Comparison of ENCODE assay signal across 27 cellular contexts in the genomic region with DNA sequence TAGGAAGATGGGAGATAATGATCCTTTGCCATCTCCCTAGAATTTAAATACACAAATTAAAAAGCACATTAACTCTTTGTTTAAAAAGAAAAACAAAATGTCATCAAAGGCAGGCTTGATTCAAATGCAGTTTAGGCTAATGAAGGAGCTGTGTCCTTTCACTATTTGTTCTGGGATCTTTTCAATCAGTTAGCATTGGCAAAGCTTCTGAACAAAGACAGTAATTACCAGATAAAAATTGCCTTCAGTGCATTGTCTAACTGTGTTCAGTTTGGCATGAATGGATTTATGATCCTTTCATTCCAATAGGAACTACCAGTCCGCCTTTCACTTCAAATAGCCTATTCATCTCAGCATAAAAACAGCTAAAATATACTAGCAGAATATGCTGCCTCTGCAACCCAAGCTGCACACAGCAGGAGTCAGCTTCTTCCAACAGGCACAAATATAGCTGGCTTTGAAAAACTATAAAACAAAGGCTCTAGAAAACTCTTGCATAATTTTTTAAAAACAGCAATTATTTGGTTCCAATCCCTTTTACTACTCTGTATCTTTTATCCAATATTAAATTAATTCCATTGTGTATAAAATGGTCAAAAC. TPM values are rescaled to one million over a fixed set of nuclear protein-coding genes. Genes with fewer than 3 reads are reported as not detected.
DNase-seq lines count a peak whose midpoint lies in the region; ATAC-seq and TF ChIP-seq lines count a peak whose summit lies in the region.
"Had no signal": no experiment of that assay in that cellular context is flagged by ENCODE, and none has a peak within 500 bp of the region (broad histone marks: within the 10 kb centered on the region; RNA-seq: fewer than 3 reads in every experiment).

No MANE protein-coding gene starts in this region.

- no peak for ATAC-seq in GM21515 (IDR thresholded peaks at IDR 0.05; ENCODE audit: unreplicated experiment)
- no peak for ATAC-seq in GM18867 (IDR thresholded peaks at IDR 0.05; ENCODE audit: unreplicated experiment)
- ATAC-seq: esophagus mucosa; K562; left cardiac atrium; stimulated activated naive CD8-positive, alpha-beta T cell treated with anti-CD3 and anti-CD28 coated beads, Interleukin-15, Interleukin-2, amounts not matched to agents 100 U/mL and 50 U/mL, for 24 hours had no signal

- H3K18ac ChIP-seq in mesenchymal stem cell (ENCODE audit: low read depth in 1 of 2, low read length in 2 of 2): no peak overlapping the region

- H3K4me2 ChIP-seq in hepatocyte: no peak overlapping the region
- no peak overlapping the region for H3K4me2 ChIP-seq in mesenchymal stem cell (ENCODE audit: low read length, poor library complexity, severe bottlenecking)
- H3K4me2 ChIP-seq: smooth muscle cell had no signal

- no peak overlapping the region for H2BK15ac ChIP-seq in mesenchymal stem cell (ENCODE audit: low read depth, poor library complexity, severe bottlenecking)

- H2BK5ac ChIP-seq in mesenchymal stem cell (ENCODE audit: low read depth, low read length, poor library complexity, severe bottlenecking): no peak overlapping the region

- in situ Hi-C loops in G401 (cut with HindIII; ENCODE audit: low sequenced_read_pairs): no loop called here

- H2BK120ac ChIP-seq in mesenchymal stem cell (ENCODE audit: low read depth, low read length): no peak overlapping the region

- H3K36me3 ChIP-seq in hepatocyte (replicated peaks; ENCODE audit: insufficient read depth, low read depth): no peaks in the 10 kb centered on the region
- H3K36me3 ChIP-seq in mesenchymal stem cell (ENCODE audit: control insufficient read depth in 1 of 2, insufficient read depth in 2 of 2, low read depth in 1 of 2, low read length in 2 of 2): no peaks in the 10 kb centered on the region
- H3K36me3 ChIP-seq: tibial nerve had no signal

- no peak overlapping the region for H2BK12ac ChIP-seq in mesenchymal stem cell (ENCODE audit: low read length in 2 of 2)

- no peak overlapping the region for H4K8ac ChIP-seq in mesenchymal stem cell (ENCODE audit: low read length)

- no peak overlapping the region for H3K4ac ChIP-seq in mesenchymal stem cell (ENCODE audit: low read depth in 1 of 2, low read length in 2 of 2)

- H3K9me2 ChIP-seq in hepatocyte (replicated peaks; ENCODE audit: insufficient read depth): no peaks in the 10 kb centered on the region

- H3K23ac ChIP-seq in mesenchymal stem cell (ENCODE audit: low read length in 2 of 2): no peak overlapping the region

- H3K4me3 ChIP-seq in hepatocyte (no peak overlapping the region), mesenchymal stem cell (ENCODE audit: insufficient read depth in 1 of 2, low read depth in 1 of 2, low read length in 2 of 2) (no peak overlapping the region)
- H3K4me3 ChIP-seq: K562, smooth muscle cell, tibial nerve had no signal

- H2AFZ ChIP-seq in hepatocyte (no peak overlapping the region), mesenchymal stem cell (ENCODE audit: low read depth, low read length) (no peak overlapping the region)

- H3K27ac ChIP-seq in hepatocyte (no peak overlapping the region), mesenchymal stem cell (ENCODE audit: low read length, poor library complexity, severe bottlenecking) (no peak overlapping the region)
- H3K27ac ChIP-seq: tibial nerve had no signal

- H4K20me1 ChIP-seq in hepatocyte (ENCODE audit: insufficient read depth, poor library complexity, severe bottlenecking): no peaks in the 10 kb centered on the region

- peak; percentile 3 for TF ChIP-seq CTCF in hepatocyte (IDR thresholded peaks at IDR 0.05; ENCODE audit: poor library complexity)

- no peak overlapping the region for H2AK5ac ChIP-seq in mesenchymal stem cell (ENCODE audit: low read length, severe bottlenecking)

- no peak overlapping the region for H4K91ac ChIP-seq in mesenchymal stem cell (ENCODE audit: low read length)

- H3K9me3 ChIP-seq in hepatocyte (ENCODE audit: low read depth) (no peaks in the 10 kb centered on the region), mesenchymal stem cell (ENCODE audit: control insufficient read depth, low read length) (no peaks in the 10 kb centered on the region)
- H3K9me3 ChIP-seq: tibial nerve had no signal

- no peak overlapping the region for H3K14ac ChIP-seq in mesenchymal stem cell (ENCODE audit: low read length in 2 of 2)

- DNase-seq in G401 (ENCODE audit: low spot score) (peak; percentile 18), NCI-H146 (lab: John Stamatoyannopoulos, UW) (peak; percentile 92), NCI-H774 (lab: John Stamatoyannopoulos, UW) (peak; percentile 42), hepatocyte (ENCODE audit: low spot score) (no peak), T-helper 2 cell (no peak), mesenchymal stem cell (no peak)
- DNase-seq: activated naive CD4-positive, alpha-beta T cell treated with anti-CD3 and anti-CD28 coated beads, Interleukin-2, amount 50 U/mL, for 16 hours; aorta; CD4-positive, CD25-positive, alpha-beta regulatory T cell; DMS53; effector CD4-positive, alpha-beta T cell; GOT3; left cardiac atrium; NCI-H2171 treated with DMSO at 0.1 percent for 48 hours; stimulated activated CD4-positive, alpha-beta T cell treated with anti-CD3 and anti-CD28 coated beads, Interleukin-4, amount 100 ng/mL, for 1 hour; stimulated activated naive CD8-positive, alpha-beta T cell treated with anti-CD3 and anti-CD28 coated beads, Interleukin-15, Interleukin-2, amounts not matched to agents 100 U/mL and 50 U/mL, for 24 hours; SW 1271 had no signal

- H3K4me1 ChIP-seq in hepatocyte (ENCODE audit: insufficient read depth): peaks cover 5% of the 10 kb centered on the region
- no peaks in the 10 kb centered on the region for H3K4me1 ChIP-seq in mesenchymal stem cell (ENCODE audit: control insufficient read depth, insufficient read depth, low read depth, low read length)

- no peaks in the 10 kb centered on the region for H3K79me1 ChIP-seq in mesenchymal stem cell (replicated peaks; ENCODE audit: low read length, poor library complexity, severe bottlenecking)

- no peak overlapping the region for H3K9ac ChIP-seq in mesenchymal stem cell (ENCODE audit: low read length)

- 88% methylated on average over 1 of the region's 1 CpG for WGBS in hepatocyte (ENCODE audit: low lambda C conversion rate, missing lambda C conversion rate)
- 100% methylated on average over 1 of the region's 1 CpG for WGBS in mesenchymal stem cell

- H3K79me2 ChIP-seq in hepatocyte: no peaks in the 10 kb centered on the region

- H3K27me3 ChIP-seq in hepatocyte (no peaks in the 10 kb centered on the region), mesenchymal stem cell (ENCODE audit: control insufficient read depth in 1 of 2, insufficient read depth in 1 of 2, low read length in 2 of 2) (peaks cover 0 to 18% of the 10 kb centered on the region in 2 experiments)
- H3K27me3 ChIP-seq: tibial nerve had no signal

RNA-seq across cellular contexts. Expression of gene ATXN3L, which starts 49.8 kb away (rescaled TPM):
- not detected in 2 replicates for total RNA-seq in G401 (2014; rRNA removed; shearing (Covaris generic))
- total RNA-seq in hepatocyte: not detected in 2 replicates
- not detected in 2 replicates for polyA plus RNA-seq in hepatocyte
- not detected for polyA plus RNA-seq in mesenchymal stem cell (2013, experiment 1 of 2)
- polyA plus RNA-seq in mesenchymal stem cell (2013, experiment 2 of 2): not detected
- total RNA-seq: activated CD8-positive, alpha-beta memory T cell treated with anti-CD3 and anti-CD28 coated beads for 36 hours; aorta; CD4-positive, CD25-positive, alpha-beta regulatory T cell; esophagus mucosa; glomerular endothelial cell; K562; left cardiac atrium; neural crest cell; pulmonary artery endothelial cell; smooth muscle cell; tibial nerve had no signal
- polyA plus RNA-seq: aorta; CD4-positive, CD25-positive, alpha-beta regulatory T cell; smooth muscle cell had no signal

Comparison
In these comparisons a context has a peak if more than half of its experiments do, and no peak if none do; other contexts are left out.
1. DNase-seq: peak in G401 (single experiment), NCI-H146 (single experiment) and NCI-H774 (single experiment); none in hepatocyte (single experiment), T-helper 2 cell (0 of 5) and mesenchymal stem cell (single experiment).